In genomic region chr16:10504404-10504885, GRCh38 we compare ENCODE assay signal across 17 cellular contexts.
DNase-seq lines count a peak whose midpoint lies in the region; ATAC-seq and TF ChIP-seq lines count a peak whose summit lies in the region.
"Had no signal": no experiment of that assay in that cellular context is flagged by ENCODE, and none has a peak within 500 bp of the region (broad histone marks: within the 10 kb centered on the region; RNA-seq: fewer than 3 reads in every experiment).

No MANE protein-coding gene starts in this region.

- H3K4me3 Mint-ChIP-seq in MCF 10A (ENCODE audit: unreplicated experiment), result no peak overlapping the region
- H3K4me3 Mint-ChIP-seq: activated B cell treated with CpG ODN at 0.5 μM for 24 hours; CD8-positive, alpha-beta T cell; HFFc6; neural crest cell had no signal

- peak overlapping the region in 1 of 2 donors; percentile 50 for H3K27ac ChIP-seq in breast epithelium
- peak overlapping the region; percentile 87 for H3K27ac ChIP-seq in mesendoderm (ENCODE audit: low read depth, low read length)
- H3K27ac ChIP-seq in upper lobe of right lung, result peak overlapping the region; percentile 19
- H3K27ac ChIP-seq: KMS-11 had no signal

- H3K36me3 ChIP-seq in breast epithelium, result no peaks in the 10 kb centered on the region
- H3K36me3 ChIP-seq in mesendoderm (ENCODE audit: control insufficient read depth, insufficient read depth, low read length), result no peaks in the 10 kb centered on the region
- H3K36me3 ChIP-seq in upper lobe of right lung, result no peaks in the 10 kb centered on the region

- H3K27me3 ChIP-seq in breast epithelium, result no peaks in the 10 kb centered on the region
- H3K27me3 ChIP-seq in mesendoderm (ENCODE audit: insufficient read depth, low read length, poor library complexity), result no peaks in the 10 kb centered on the region
- no peaks in the 10 kb centered on the region for H3K27me3 ChIP-seq in upper lobe of right lung

- H4K5ac ChIP-seq in mesendoderm (ENCODE audit: low read length), result no peak overlapping the region

- H3K27ac Mint-ChIP-seq in MCF 10A (ENCODE audit: low read depth, unreplicated experiment), result peak overlapping the region; percentile 32
- H3K27ac Mint-ChIP-seq: activated B cell treated with CpG ODN at 0.5 μM for 24 hours; activated T-helper 2 cell treated with anti-CD3 and anti-CD28 coated beads, Interferon-gamma antibody, Interleukin-2, Interleukin-4, amounts not matched to agents 10 μg/mL and 5 μg/mL and 100 μg/mL, durations not matched to agents 14 hours and 24 hours and 36 hours; HFFc6 had no signal

- no peak for TF ChIP-seq POLR2A in breast epithelium (IDR thresholded peaks at IDR 0.05)

- DNase-seq in MCF 10A (ENCODE audit: unreplicated experiment) (no peak), breast epithelium (ENCODE audit: low spot score in 2 of 2) (no peak), mesendoderm (peak; percentile 92), upper lobe of right lung (no peak), T-helper 9 cell (no peak)
- DNase-seq in NK-92 treated with Interleukin-12 subunit alpha and Interleukin-12 subunit beta, amount 100 ng/mL, for 24 hours (lab: John Stamatoyannopoulos, UW), result no peak
- DNase-seq: activated B cell treated with CpG ODN at 0.5 μM for 24 hours; CD8-positive, alpha-beta T cell; HFFc6; NCI-H187; T1000 had no signal

- intact Hi-C loops in MCF 10A (cut with micrococcal nuclease) (loop anchor here (10.0 kb wide), 2 partner anchors 1340 to 1370 kb away; no protein-coding TSS in a partner anchor), breast epithelium (cut with DNase I; ENCODE audit: low total_unique reads) (no loop called here), upper lobe of right lung (cut with DNase I) (no loop called here)

- peaks cover 6% of the 10 kb centered on the region for H3K4me1 Mint-ChIP-seq in MCF 10A (ENCODE audit: insufficient read depth, unreplicated experiment)
- H3K4me1 Mint-ChIP-seq: neural crest cell had no signal

- no peak overlapping the region for H3K23ac ChIP-seq in mesendoderm (ENCODE audit: low read length)

- H2BK15ac ChIP-seq in mesendoderm (replicated peaks; ENCODE audit: low read depth), result no peak overlapping the region

- H2AK5ac ChIP-seq in mesendoderm (ENCODE audit: low read length), result peak overlapping the region; percentile 33

- ATAC-seq in esophagus mucosa, result peak; percentile 78
- peak; percentile 29 for ATAC-seq in upper lobe of right lung
- ATAC-seq in HG02623 (IDR thresholded peaks at IDR 0.05; ENCODE audit: unreplicated experiment), result no peak
- ATAC-seq: CD8-positive, alpha-beta T cell; left lobe of liver had no signal

- H3K79me2 ChIP-seq in mesendoderm (ENCODE audit: control insufficient read depth, insufficient read depth, low read length), result no peaks in the 10 kb centered on the region

- H4K8ac ChIP-seq in mesendoderm (ENCODE audit: low read depth, low read length), result no peak overlapping the region

- H3K18ac ChIP-seq in mesendoderm (ENCODE audit: low read length), result no peak overlapping the region

- no peaks in the 10 kb centered on the region for H3K79me1 ChIP-seq in mesendoderm (ENCODE audit: low read length)

- POLR2A ChIA-PET in MCF 10A (lab: Yijun Ruan, JAX), result interaction anchor here (0.6 kb wide), 1 partner anchor 187 kb away, joined by 4 read pairs; no protein-coding TSS in a partner anchor

- H2BK5ac ChIP-seq in mesendoderm (ENCODE audit: low read length), result peak overlapping the region; percentile 98

- H3K4me3 ChIP-seq in breast epithelium (no peak overlapping the region), mesendoderm (ENCODE audit: low read length) (no peak overlapping the region), upper lobe of right lung (no peak overlapping the region)

- BruUV-seq in MCF 10A (replicated peaks; lab: Mats Ljungman, UMichigan), result no TSS peak

- H3K9me3 ChIP-seq in breast epithelium, result no peaks in the 10 kb centered on the region
- H3K9me3 ChIP-seq in upper lobe of right lung, result no peaks in the 10 kb centered on the region

- no CpG with 5 or more reads among the region's 2 CpGs for WGBS in mesendoderm (ENCODE audit: extremely low coverage, insufficient coverage, low lambda C conversion rate)

- no peaks in the 10 kb centered on the region for H3K27me3 Mint-ChIP-seq in MCF 10A (ENCODE audit: insufficient read depth, unreplicated experiment)
- H3K27me3 Mint-ChIP-seq: activated B cell treated with CpG ODN at 0.5 μM for 24 hours had no signal

- H2BK120ac ChIP-seq in mesendoderm (ENCODE audit: low read depth, low read length), result peak overlapping the region; percentile 98

- no peak overlapping the region for H3K4ac ChIP-seq in mesendoderm (ENCODE audit: low read depth, low read length)

- no peaks in the 10 kb centered on the region for H3K9me3 Mint-ChIP-seq in MCF 10A (ENCODE audit: unreplicated experiment)
- H3K9me3 Mint-ChIP-seq: activated B cell treated with CpG ODN at 0.5 μM for 24 hours; activated T-helper 2 cell treated with anti-CD3 and anti-CD28 coated beads, Interferon-gamma antibody, Interleukin-2, Interleukin-4, amounts not matched to agents 10 μg/mL and 5 μg/mL and 100 μg/mL, durations not matched to agents 14 hours and 24 hours and 36 hours; HFFc6 had no signal

- no peaks in the 10 kb centered on the region for H3K36me3 Mint-ChIP-seq in MCF 10A (ENCODE audit: insufficient read depth, unreplicated experiment)
- H3K36me3 Mint-ChIP-seq: CD8-positive, alpha-beta T cell had no signal

- CTCF ChIA-PET in MCF 10A (lab: Yijun Ruan, JAX), result interaction anchor here (0.6 to 9.8 kb wide), 9 partner anchors 9 to 247 kb away, joined by 3 to 200 read pairs (median 5); no protein-coding TSS in a partner anchor

- peak overlapping the region; percentile 68 for H3K56ac ChIP-seq in mesendoderm (ENCODE audit: low read length)

- TF ChIP-seq CTCF in MCF 10A (IDR thresholded peaks at IDR 0.05; ENCODE audit: unreplicated experiment) (no peak), breast epithelium (IDR thresholded peaks at IDR 0.05) (no peak), upper lobe of right lung (IDR thresholded peaks at IDR 0.05) (no peak)

- no peak overlapping the region for H3K9ac ChIP-seq in mesendoderm (ENCODE audit: low read length)
- H3K9ac ChIP-seq: KMS-11 had no signal

- no peak overlapping the region for H3K4me2 ChIP-seq in mesendoderm (ENCODE audit: low read length)
- H3K4me2 ChIP-seq: KMS-11 had no signal

- H3K4me1 ChIP-seq in breast epithelium (no peaks in the 10 kb centered on the region), mesendoderm (ENCODE audit: control insufficient read depth, low read depth, low read length) (peaks cover 2% of the 10 kb centered on the region), upper lobe of right lung (no peaks in the 10 kb centered on the region)
